Comparison of ENCODE assay signal across 25 cellular contexts in genomic region chr10:60615551-60615950, GRCh38.
"Had no signal": no experiment of that assay in that cellular context is flagged by ENCODE, and none has a peak within 500 bp of the region (broad histone marks: within the 10 kb centered on the region; RNA-seq: fewer than 3 reads in every experiment).

No MANE protein-coding gene starts in this region.

- H3K36me3 ChIP-seq: neural progenitor cell, ovary, right lobe of liver, sigmoid colon, stomach, thoracic aorta, thyroid gland, tibial nerve, upper lobe of left lung, vagina had no signal

- H3K4me3 ChIP-seq: neural progenitor cell, ovary, psoas muscle, right lobe of liver, sigmoid colon, skin epidermis, stomach, thoracic aorta, thyroid gland, tibial nerve, upper lobe of left lung, vagina had no signal

- H3K9ac ChIP-seq: neural progenitor cell, parathyroid adenoma had no signal

- DNase-seq: natural killer cell; occipital lobe; ovary; posterior cingulate gyrus; psoas muscle; right cardiac atrium; right lobe of liver; sigmoid colon; stimulated activated CD4-positive, alpha-beta T cell treated with anti-CD3 and anti-CD28 coated beads, Interleukin-15, amount 100 ng/mL, for 24 hours; stimulated activated CD4-positive, alpha-beta T cell treated with anti-CD3 and anti-CD28 coated beads, Interleukin-2, amount 100 ng/mL, for 24 hours; stimulated activated CD4-positive, alpha-beta T cell treated with anti-CD3 and anti-CD28 coated beads, Interleukin-2, amount 100 ng/mL, for 48 hours; stimulated activated CD4-positive, alpha-beta T cell treated with anti-CD3 and anti-CD28 coated beads, Interleukin-4, amount 100 ng/mL, for 24 hours; stimulated activated naive B cell treated with anti-CD40 and anti-IgM and Interleukin-4, amounts not matched to agents 10 μg/mL and 1 μg/mL and 100 μg/mL, for 72 hours; stimulated activated naive CD4-positive, alpha-beta T cell treated with Interleukin-2 at 50 U/mL for 16 hours; stomach; thyroid gland; trophoblast cell; upper lobe of left lung had no signal

- H3K27me3 ChIP-seq: neural progenitor cell, ovary, right lobe of liver, sigmoid colon, stomach, thyroid gland, tibial nerve, upper lobe of left lung, vagina had no signal

- H2AFZ ChIP-seq: neural progenitor cell, parathyroid adenoma had no signal

- H3K27ac ChIP-seq: neural progenitor cell, ovary, parathyroid adenoma, psoas muscle, right lobe of liver, sigmoid colon, skin epidermis, stomach, thoracic aorta, thyroid gland, tibial nerve, upper lobe of left lung, vagina had no signal

- ATAC-seq: natural killer cell; psoas muscle; right cardiac atrium; right lobe of liver; stimulated activated effector memory CD8-positive, alpha-beta T cell treated with anti-CD3 and anti-CD28 coated beads, Interleukin-12 subunit alpha, Interleukin-12 subunit beta, amount 100 ng/mL, for 72 hours; stimulated activated naive B cell treated with anti-CD40 and anti-IgM and Interleukin-4, amounts not matched to agents 10 μg/mL and 1 μg/mL and 100 μg/mL, for 72 hours had no signal

- H3K4me1 ChIP-seq: neural progenitor cell, parathyroid adenoma, right lobe of liver, sigmoid colon, stomach, tibial nerve, upper lobe of left lung, vagina had no signal

- H3K9me3 ChIP-seq: ovary, psoas muscle, right lobe of liver, sigmoid colon, stomach, thoracic aorta, thyroid gland, tibial nerve, upper lobe of left lung, vagina had no signal

- H3K79me2 ChIP-seq: parathyroid adenoma had no signal

- H3K4me2 ChIP-seq: neural progenitor cell had no signal
